Comparison of ENCODE assay signal across 1 cellular context in the genomic region with DNA sequence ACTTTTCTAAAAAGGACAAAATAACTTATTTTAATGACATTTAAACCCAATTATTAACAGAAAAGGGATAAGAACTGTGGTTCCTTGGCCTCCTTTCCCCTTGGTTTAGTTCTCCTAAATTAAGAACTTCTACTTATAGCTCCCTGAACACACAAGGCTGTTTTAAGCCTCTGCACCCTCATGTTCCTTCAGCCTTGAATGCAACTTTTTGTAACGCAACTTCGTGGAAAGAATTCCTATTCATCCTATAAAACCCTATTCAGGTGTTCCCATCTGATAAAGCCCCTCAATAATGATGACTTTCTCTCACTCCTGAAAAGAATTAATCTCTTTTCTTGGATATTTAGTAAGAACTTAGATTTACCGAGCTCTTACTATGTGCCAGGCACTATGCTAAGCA.
TF ChIP-seq lines count a peak whose summit lies in the region.

No MANE protein-coding gene starts in this region.

TF ChIP-seq in GM23338, 12 proteins besides CTCF, POLR2A, EP300 and RAD21 (continued from another document):
- TF ChIP-seq ETS1 (IDR thresholded peaks at IDR 0.05) (no peak), STAT1 (IDR thresholded peaks at IDR 0.05; ENCODE audit: unreplicated experiment) (no peak), ZNF462 (CRISPR knock-in tag; IDR thresholded peaks at IDR 0.05) (no peak), NANOG (IDR thresholded peaks at IDR 0.05; ENCODE audit: borderline replicate concordance) (no peak), CREB1 (CRISPR knock-in tag; IDR thresholded peaks at IDR 0.05; ENCODE audit: low read depth) (no peak), JUNB (IDR thresholded peaks at IDR 0.05; ENCODE audit: unreplicated experiment) (no peak), REST (IDR thresholded peaks at IDR 0.05; ENCODE audit: unreplicated experiment) (no peak), ZNF114 (CRISPR knock-in tag; IDR thresholded peaks at IDR 0.05) (no peak)
